22 cellular contexts compared by ENCODE assay signal in genomic region chr17:1083451-1084187, GRCh38.
DNase-seq lines count a peak whose midpoint lies in the region; ATAC-seq and TF ChIP-seq lines count a peak whose summit lies in the region.
"Had no signal": no experiment of that assay in that cellular context is flagged by ENCODE, and none has a peak within 500 bp of the region (broad histone marks: within the 10 kb centered on the region; RNA-seq: fewer than 3 reads in every experiment).

No MANE protein-coding gene starts in this region.

- H3K27ac Mint-ChIP-seq in nephron progenitor cell = peak overlapping the region; percentile 88
- H3K27ac Mint-ChIP-seq: activated T-helper 17 cell treated with anti-CD3 and anti-CD28 coated beads, Interleukin-2, amount 50 U/mL, for 72 hours; GM23338; T-helper 2 cell treated with Interferon-gamma antibody and Interleukin-4, amounts not matched to agents 5 μg/mL and 100 μg/mL, for 36 hours had no signal

- peaks cover 40% of the 10 kb centered on the region for H3K36me3 Mint-ChIP-seq in nephron progenitor cell (ENCODE audit: low read depth)
- H3K36me3 Mint-ChIP-seq: naive B cell had no signal

- H3K27me3 ChIP-seq in endocrine pancreas (ENCODE audit: control insufficient read depth, insufficient read depth, low read length) = no peaks in the 10 kb centered on the region
- H3K27me3 ChIP-seq: ascending aorta, BLaER1 had no signal

- peaks cover 5% of the 10 kb centered on the region for H3K27me3 Mint-ChIP-seq in nephron progenitor cell (ENCODE audit: low read depth, poor library complexity)
- H3K27me3 Mint-ChIP-seq: activated T-helper 17 cell treated with anti-CD3 and anti-CD28 coated beads, Interleukin-2, amount 50 U/mL, for 72 hours; naive B cell had no signal

- H3K9ac ChIP-seq in endocrine pancreas (ENCODE audit: control insufficient read depth, insufficient read depth, low read length) = peak overlapping the region; percentile 35
- H3K9ac ChIP-seq: BLaER1, KMS-11 had no signal

- no peaks in the 10 kb centered on the region for H3K36me3 ChIP-seq in endocrine pancreas (ENCODE audit: control insufficient read depth, insufficient read depth, low read length)

- peaks cover 38% of the 10 kb centered on the region for H3K4me1 Mint-ChIP-seq in nephron progenitor cell
- H3K4me1 Mint-ChIP-seq: activated T-helper 17 cell treated with anti-CD3 and anti-CD28 coated beads, Interleukin-2, amount 50 U/mL, for 72 hours had no signal

- no peaks in the 10 kb centered on the region for H3K9me3 ChIP-seq in endocrine pancreas (ENCODE audit: control insufficient read depth, low read length)
- H3K9me3 ChIP-seq: ascending aorta, BLaER1 had no signal

- no peak for ATAC-seq in HG03139 (IDR thresholded peaks at IDR 0.05; ENCODE audit: unreplicated experiment)
- ATAC-seq: activated T-helper 17 cell treated with anti-CD3 and anti-CD28 coated beads, Interleukin-2, amount 50 U/mL, for 72 hours; GM23338; sciatic nerve had no signal

- no peak overlapping the region for H3K4me3 ChIP-seq in endocrine pancreas (ENCODE audit: control insufficient read depth, insufficient read depth, low read length)
- H3K4me3 ChIP-seq: ascending aorta, BLaER1, GM23338, PC-9 had no signal

- H3K4me3 Mint-ChIP-seq in nephron progenitor cell = no peak overlapping the region
- H3K4me3 Mint-ChIP-seq: activated T-helper 17 cell treated with anti-CD3 and anti-CD28 coated beads, Interleukin-2, amount 50 U/mL, for 72 hours; GM23338; naive B cell; T-helper 2 cell treated with Interferon-gamma antibody and Interleukin-4, amounts not matched to agents 5 μg/mL and 100 μg/mL, for 36 hours had no signal

- peak; percentile 25 for DNase-seq in DMS79 treated with DMSO at 0.1 percent for 48 hours (lab: John Stamatoyannopoulos, UW)
- DNase-seq in NCI-H510A treated with DMSO at 0.1 percent for 48 hours (lab: John Stamatoyannopoulos, UW) = peak; percentile 57
- no peak for DNase-seq in nephron progenitor cell
- no peak for DNase-seq in SHP77 treated with DMSO at 0.1 percent for 48 hours (lab: John Stamatoyannopoulos, UW)
- DNase-seq in SW 1271 (lab: John Stamatoyannopoulos, UW) = no peak
- DNase-seq: activated CD4-positive, alpha-beta T cell treated with anti-CD3 and anti-CD28 coated beads, Interleukin-2, amount 50 U/mL, for 48 hours; effector CD4-positive, alpha-beta T cell; EL; islet precursor cell; naive B cell; NCI-H2081; PC-9; stimulated activated naive CD4-positive, alpha-beta T cell had no signal

- H3K4me1 ChIP-seq in endocrine pancreas (ENCODE audit: control insufficient read depth, insufficient read depth, low read length) = no peaks in the 10 kb centered on the region

- no peaks in the 10 kb centered on the region for H3K9me3 Mint-ChIP-seq in nephron progenitor cell
- H3K9me3 Mint-ChIP-seq: activated T-helper 17 cell treated with anti-CD3 and anti-CD28 coated beads, Interleukin-2, amount 50 U/mL, for 72 hours; GM23338; naive B cell; T-helper 2 cell treated with Interferon-gamma antibody and Interleukin-4, amounts not matched to agents 5 μg/mL and 100 μg/mL, for 36 hours had no signal

- TF ChIP-seq CTCF in nephron progenitor cell (IDR thresholded peaks at IDR 0.05) = no peak

Comparison
In these comparisons a context has a peak if more than half of its experiments do, and no peak if none do; other contexts are left out.
1. DNase-seq: peak in DMS79 treated with DMSO at 0.1 percent for 48 hours (single experiment) and NCI-H510A treated with DMSO at 0.1 percent for 48 hours (single experiment); none in nephron progenitor cell (single experiment), SHP77 treated with DMSO at 0.1 percent for 48 hours (single experiment) and SW 1271 (0 of 2).